ENCODE assay signal across 1 cellular context in the genomic region with DNA sequence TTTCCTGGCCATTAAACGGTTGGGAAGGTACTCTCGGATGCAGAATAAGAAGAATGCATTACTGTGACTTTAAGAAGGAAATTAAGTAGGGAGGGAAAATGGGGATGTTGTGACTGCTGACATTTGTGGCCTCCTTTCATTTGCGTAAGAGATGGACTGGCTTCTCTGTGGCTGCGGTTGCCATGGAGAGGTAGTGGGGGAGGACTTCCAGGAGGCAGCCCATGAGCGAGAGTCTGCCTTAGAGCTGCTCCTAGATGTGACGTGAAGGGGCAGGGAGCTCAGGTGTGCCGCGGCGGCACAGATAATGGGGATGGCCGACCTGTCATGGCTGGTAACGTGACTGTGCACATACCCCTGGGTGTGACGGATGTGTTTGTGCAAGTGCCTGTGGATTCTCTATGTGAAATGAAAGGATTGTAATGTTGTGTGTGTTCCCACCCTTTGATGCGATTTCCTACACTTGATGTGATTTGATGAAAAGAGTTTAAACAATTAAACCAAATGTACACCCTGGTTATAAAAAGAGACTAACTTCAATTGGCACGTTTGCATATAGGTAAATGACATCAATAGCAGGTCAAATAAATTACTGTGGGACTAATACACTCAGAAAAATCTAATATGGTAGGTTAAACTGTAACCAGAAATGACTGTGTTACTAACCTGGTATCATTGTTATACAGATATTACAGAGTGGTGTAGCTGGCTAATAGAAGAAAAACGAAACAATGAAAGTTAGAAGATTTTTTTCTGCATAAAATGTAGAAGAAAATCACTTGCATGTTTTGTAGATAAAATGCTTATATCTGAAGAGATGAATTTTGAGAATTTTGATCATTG.
TF ChIP-seq lines count a peak whose summit lies in the region.

No MANE protein-coding gene starts in this region.

TF ChIP-seq in GM12878, 131 proteins besides CTCF, POLR2A, EP300 and RAD21 (continues in another document):
- TF ChIP-seq MYB (IDR thresholded peaks at IDR 0.05; ENCODE audit: borderline replicate concordance, low read depth, low read length): no peak
- TF ChIP-seq KAT2A (conservative IDR thresholded peaks at IDR 0.05; ENCODE audit: control insufficient read depth, low read depth, low read length): no peak
- TF ChIP-seq SIN3A (IDR thresholded peaks at IDR 0.05; ENCODE audit: low read depth, low read length): no peak
- no peak for TF ChIP-seq HDAC6 (IDR thresholded peaks at IDR 0.05; ENCODE audit: unreplicated experiment)
- TF ChIP-seq CHD2 (IDR thresholded peaks at IDR 0.05; ENCODE audit: borderline replicate concordance, low read depth, low read length): peak; percentile 91
- TF ChIP-seq, protein P1, sequence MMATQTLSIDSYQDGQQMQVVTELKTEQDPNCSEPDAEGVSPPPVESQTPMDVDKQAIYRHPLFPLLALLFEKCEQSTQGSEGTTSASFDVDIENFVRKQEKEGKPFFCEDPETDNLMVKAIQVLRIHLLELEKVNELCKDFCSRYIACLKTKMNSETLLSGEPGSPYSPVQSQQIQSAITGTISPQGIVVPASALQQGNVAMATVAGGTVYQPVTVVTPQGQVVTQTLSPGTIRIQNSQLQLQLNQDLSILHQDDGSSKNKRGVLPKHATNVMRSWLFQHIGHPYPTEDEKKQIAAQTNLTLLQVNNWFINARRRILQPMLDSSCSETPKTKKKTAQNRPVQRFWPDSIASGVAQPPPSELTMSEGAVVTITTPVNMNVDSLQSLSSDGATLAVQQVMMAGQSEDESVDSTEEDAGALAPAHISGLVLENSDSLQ (IDR thresholded peaks at IDR 0.05): peak; percentile 89
- TF ChIP-seq KDM1A (IDR thresholded peaks at IDR 0.05; ENCODE audit: borderline replicate concordance): no peak
- TF ChIP-seq MEF2B (IDR thresholded peaks at IDR 0.05; ENCODE audit: partially characterized antibody, poor library complexity, severe bottlenecking): peak; percentile 45
- TF ChIP-seq ZNF274 (IDR thresholded peaks at IDR 0.05; ENCODE audit: insufficient read depth, insufficient read length): no peak
- TF ChIP-seq ZSCAN29 (IDR thresholded peaks at IDR 0.05): no peak
- TF ChIP-seq SUZ12 (IDR thresholded peaks at IDR 0.05; ENCODE audit: unreplicated experiment): no peak
- TF ChIP-seq CEBPB (IDR thresholded peaks at IDR 0.05; ENCODE audit: borderline replicate concordance in 1 of 2, low read depth in 2 of 2, low read length in 2 of 2): no peak
- no peak for TF ChIP-seq FOXK2 (IDR thresholded peaks at IDR 0.05)
- no peak for TF ChIP-seq ESRRA (IDR thresholded peaks at IDR 0.05; ENCODE audit: low read length)
- TF ChIP-seq EGR1 (IDR thresholded peaks at IDR 0.05; ENCODE audit: borderline replicate concordance in 1 of 2, low read depth in 2 of 2, low read length in 2 of 2): no peak
- peak; percentile 94 for TF ChIP-seq BMI1 (IDR thresholded peaks at IDR 0.05; ENCODE audit: borderline replicate concordance)
- TF ChIP-seq, protein P2, sequence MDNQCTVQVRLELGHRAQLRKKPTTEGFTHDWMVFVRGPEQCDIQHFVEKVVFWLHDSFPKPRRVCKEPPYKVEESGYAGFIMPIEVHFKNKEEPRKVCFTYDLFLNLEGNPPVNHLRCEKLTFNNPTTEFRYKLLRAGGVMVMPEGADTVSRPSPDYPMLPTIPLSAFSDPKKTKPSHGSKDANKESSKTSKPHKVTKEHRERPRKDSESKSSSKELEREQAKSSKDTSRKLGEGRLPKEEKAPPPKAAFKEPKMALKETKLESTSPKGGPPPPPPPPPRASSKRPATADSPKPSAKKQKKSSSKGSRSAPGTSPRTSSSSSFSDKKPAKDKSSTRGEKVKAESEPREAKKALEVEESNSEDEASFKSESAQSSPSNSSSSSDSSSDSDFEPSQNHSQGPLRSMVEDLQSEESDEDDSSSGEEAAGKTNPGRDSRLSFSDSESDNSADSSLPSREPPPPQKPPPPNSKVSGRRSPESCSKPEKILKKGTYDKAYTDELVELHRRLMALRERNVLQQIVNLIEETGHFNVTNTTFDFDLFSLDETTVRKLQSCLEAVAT (IDR thresholded peaks at IDR 0.05): peak; percentile 71; the same call in 1 of the 2 replicates
- no peak for TF ChIP-seq TARDBP (IDR thresholded peaks at IDR 0.05; ENCODE audit: borderline replicate concordance)
- peak; percentile 54 for TF ChIP-seq NR2F1 (conservative IDR thresholded peaks at IDR 0.05)
- TF ChIP-seq ZNF622 (IDR thresholded peaks at IDR 0.05): no peak
- TF ChIP-seq ZZZ3 (IDR thresholded peaks at IDR 0.05; ENCODE audit: control insufficient read depth, insufficient read length, low read depth): no peak
- TF ChIP-seq KLF5 (IDR thresholded peaks at IDR 0.05; ENCODE audit: partially characterized antibody): no peak
- TF ChIP-seq, protein P3, sequence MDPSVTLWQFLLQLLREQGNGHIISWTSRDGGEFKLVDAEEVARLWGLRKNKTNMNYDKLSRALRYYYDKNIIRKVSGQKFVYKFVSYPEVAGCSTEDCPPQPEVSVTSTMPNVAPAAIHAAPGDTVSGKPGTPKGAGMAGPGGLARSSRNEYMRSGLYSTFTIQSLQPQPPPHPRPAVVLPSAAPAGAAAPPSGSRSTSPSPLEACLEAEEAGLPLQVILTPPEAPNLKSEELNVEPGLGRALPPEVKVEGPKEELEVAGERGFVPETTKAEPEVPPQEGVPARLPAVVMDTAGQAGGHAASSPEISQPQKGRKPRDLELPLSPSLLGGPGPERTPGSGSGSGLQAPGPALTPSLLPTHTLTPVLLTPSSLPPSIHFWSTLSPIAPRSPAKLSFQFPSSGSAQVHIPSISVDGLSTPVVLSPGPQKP (IDR thresholded peaks at IDR 0.05; ENCODE audit: low read depth, low read length): no peak
- TF ChIP-seq FOS (IDR thresholded peaks at IDR 0.05; ENCODE audit: borderline replicate concordance, extremely low read depth, insufficient read length): no peak
- TF ChIP-seq GATAD2B (conservative IDR thresholded peaks at IDR 0.05; ENCODE audit: low read depth): peak; percentile 81; the same call in 1 of the 2 replicates
- TF ChIP-seq, protein P4, sequence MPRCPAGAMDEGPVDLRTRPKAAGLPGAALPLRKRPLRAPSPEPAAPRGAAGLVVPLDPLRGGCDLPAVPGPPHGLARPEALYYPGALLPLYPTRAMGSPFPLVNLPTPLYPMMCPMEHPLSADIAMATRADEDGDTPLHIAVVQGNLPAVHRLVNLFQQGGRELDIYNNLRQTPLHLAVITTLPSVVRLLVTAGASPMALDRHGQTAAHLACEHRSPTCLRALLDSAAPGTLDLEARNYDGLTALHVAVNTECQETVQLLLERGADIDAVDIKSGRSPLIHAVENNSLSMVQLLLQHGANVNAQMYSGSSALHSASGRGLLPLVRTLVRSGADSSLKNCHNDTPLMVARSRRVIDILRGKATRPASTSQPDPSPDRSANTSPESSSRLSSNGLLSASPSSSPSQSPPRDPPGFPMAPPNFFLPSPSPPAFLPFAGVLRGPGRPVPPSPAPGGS (IDR thresholded peaks at IDR 0.05; ENCODE audit: borderline replicate concordance, insufficient read depth, low read depth, low read length, poor library complexity, severe bottlenecking): no peak
- TF ChIP-seq, protein P5, sequence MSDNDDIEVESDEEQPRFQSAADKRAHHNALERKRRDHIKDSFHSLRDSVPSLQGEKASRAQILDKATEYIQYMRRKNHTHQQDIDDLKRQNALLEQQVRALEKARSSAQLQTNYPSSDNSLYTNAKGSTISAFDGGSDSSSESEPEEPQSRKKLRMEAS (IDR thresholded peaks at IDR 0.05; ENCODE audit: low read depth, low read length): 0 out of 2 replicates have a peak, but pooled peaks have one; percentile 19
- TF ChIP-seq PAX5 (IDR thresholded peaks at IDR 0.05; ENCODE audit: borderline replicate concordance, low read depth, low read length): peak; percentile 83; the same call in 1 of the 2 replicates
- no peak for TF ChIP-seq CBX3 (IDR thresholded peaks at IDR 0.05; ENCODE audit: borderline replicate concordance, low read depth)
- 0 out of 2 replicates have a peak, but pooled peaks have one; percentile 18 for TF ChIP-seq NFIC (IDR thresholded peaks at IDR 0.05; ENCODE audit: low read depth, low read length)
- peak; percentile 80; the same call in 1 of the 2 replicates for TF ChIP-seq MTA2 (IDR thresholded peaks at IDR 0.05; ENCODE audit: low read depth)
- TF ChIP-seq ZNF24 (IDR thresholded peaks at IDR 0.05): 0 out of 2 replicates have a peak, but pooled peaks have one; percentile 15
- TF ChIP-seq CBX5 (IDR thresholded peaks at IDR 0.05; ENCODE audit: low read depth): no peak
- TF ChIP-seq, protein P6, sequence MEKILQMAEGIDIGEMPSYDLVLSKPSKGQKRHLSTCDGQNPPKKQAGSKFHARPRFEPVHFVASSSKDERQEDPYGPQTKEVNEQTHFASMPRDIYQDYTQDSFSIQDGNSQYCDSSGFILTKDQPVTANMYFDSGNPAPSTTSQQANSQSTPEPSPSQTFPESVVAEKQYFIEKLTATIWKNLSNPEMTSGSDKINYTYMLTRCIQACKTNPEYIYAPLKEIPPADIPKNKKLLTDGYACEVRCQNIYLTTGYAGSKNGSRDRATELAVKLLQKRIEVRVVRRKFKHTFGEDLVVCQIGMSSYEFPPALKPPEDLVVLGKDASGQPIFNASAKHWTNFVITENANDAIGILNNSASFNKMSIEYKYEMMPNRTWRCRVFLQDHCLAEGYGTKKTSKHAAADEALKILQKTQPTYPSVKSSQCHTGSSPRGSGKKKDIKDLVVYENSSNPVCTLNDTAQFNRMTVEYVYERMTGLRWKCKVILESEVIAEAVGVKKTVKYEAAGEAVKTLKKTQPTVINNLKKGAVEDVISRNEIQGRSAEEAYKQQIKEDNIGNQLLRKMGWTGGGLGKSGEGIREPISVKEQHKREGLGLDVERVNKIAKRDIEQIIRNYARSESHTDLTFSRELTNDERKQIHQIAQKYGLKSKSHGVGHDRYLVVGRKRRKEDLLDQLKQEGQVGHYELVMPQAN (conservative IDR thresholded peaks at IDR 0.05): peak; percentile 57; the same call in 1 of the 2 replicates
- no peak for TF ChIP-seq TCF7 (IDR thresholded peaks at IDR 0.05; ENCODE audit: borderline replicate concordance)
- TF ChIP-seq IKZF2 (IDR thresholded peaks at IDR 0.05): peak; percentile 84 to 87
- TF ChIP-seq ETV6 (conservative IDR thresholded peaks at IDR 0.05 in 1 of 2, IDR thresholded peaks at IDR 0.05 in 1 of 2; ENCODE audit: borderline replicate concordance in 1 of 2, low read depth in 1 of 2): no peak
- peak; percentile 69 for TF ChIP-seq RELA (IDR thresholded peaks at IDR 0.05; ENCODE audit: borderline replicate concordance, partially characterized antibody)
- TF ChIP-seq, protein P7, sequence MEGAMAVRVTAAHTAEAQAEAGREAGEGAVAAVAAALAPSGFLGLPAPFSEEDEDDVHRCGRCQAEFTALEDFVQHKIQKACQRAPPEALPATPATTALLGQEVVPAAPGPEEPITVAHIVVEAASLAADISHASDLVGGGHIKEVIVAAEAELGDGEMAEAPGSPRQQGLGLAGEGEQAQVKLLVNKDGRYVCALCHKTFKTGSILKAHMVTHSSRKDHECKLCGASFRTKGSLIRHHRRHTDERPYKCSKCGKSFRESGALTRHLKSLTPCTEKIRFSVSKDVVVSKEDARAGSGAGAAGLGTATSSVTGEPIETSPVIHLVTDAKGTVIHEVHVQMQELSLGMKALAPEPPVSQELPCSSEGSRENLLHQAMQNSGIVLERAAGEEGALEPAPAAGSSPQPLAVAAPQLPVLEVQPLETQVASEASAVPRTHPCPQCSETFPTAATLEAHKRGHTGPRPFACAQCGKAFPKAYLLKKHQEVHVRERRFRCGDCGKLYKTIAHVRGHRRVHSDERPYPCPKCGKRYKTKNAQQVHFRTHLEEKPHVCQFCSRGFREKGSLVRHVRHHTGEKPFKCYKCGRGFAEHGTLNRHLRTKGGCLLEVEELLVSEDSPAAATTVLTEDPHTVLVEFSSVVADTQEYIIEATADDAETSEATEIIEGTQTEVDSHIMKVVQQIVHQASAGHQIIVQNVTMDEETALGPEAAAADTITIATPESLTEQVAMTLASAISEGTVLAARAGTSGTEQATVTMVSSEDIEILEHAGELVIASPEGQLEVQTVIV (IDR thresholded peaks at IDR 0.05; ENCODE audit: borderline replicate concordance, partially characterized antibody): no peak
- TF ChIP-seq NFXL1 (IDR thresholded peaks at IDR 0.05; ENCODE audit: borderline replicate concordance): no peak
- TF ChIP-seq BHLHE40 (IDR thresholded peaks at IDR 0.05; ENCODE audit: borderline replicate concordance in 1 of 2, low read depth in 2 of 2, low read length in 1 of 2): peak; percentile 89 to 93
- TF ChIP-seq RAD51 (IDR thresholded peaks at IDR 0.05): peak; percentile 46; the same call in 1 of the 2 replicates
- TF ChIP-seq TBL1XR1 (IDR thresholded peaks at IDR 0.05; ENCODE audit: low read depth, low read length): peak; percentile 88
- no peak for TF ChIP-seq CHD4 (IDR thresholded peaks at IDR 0.05)
- TF ChIP-seq, protein P8, sequence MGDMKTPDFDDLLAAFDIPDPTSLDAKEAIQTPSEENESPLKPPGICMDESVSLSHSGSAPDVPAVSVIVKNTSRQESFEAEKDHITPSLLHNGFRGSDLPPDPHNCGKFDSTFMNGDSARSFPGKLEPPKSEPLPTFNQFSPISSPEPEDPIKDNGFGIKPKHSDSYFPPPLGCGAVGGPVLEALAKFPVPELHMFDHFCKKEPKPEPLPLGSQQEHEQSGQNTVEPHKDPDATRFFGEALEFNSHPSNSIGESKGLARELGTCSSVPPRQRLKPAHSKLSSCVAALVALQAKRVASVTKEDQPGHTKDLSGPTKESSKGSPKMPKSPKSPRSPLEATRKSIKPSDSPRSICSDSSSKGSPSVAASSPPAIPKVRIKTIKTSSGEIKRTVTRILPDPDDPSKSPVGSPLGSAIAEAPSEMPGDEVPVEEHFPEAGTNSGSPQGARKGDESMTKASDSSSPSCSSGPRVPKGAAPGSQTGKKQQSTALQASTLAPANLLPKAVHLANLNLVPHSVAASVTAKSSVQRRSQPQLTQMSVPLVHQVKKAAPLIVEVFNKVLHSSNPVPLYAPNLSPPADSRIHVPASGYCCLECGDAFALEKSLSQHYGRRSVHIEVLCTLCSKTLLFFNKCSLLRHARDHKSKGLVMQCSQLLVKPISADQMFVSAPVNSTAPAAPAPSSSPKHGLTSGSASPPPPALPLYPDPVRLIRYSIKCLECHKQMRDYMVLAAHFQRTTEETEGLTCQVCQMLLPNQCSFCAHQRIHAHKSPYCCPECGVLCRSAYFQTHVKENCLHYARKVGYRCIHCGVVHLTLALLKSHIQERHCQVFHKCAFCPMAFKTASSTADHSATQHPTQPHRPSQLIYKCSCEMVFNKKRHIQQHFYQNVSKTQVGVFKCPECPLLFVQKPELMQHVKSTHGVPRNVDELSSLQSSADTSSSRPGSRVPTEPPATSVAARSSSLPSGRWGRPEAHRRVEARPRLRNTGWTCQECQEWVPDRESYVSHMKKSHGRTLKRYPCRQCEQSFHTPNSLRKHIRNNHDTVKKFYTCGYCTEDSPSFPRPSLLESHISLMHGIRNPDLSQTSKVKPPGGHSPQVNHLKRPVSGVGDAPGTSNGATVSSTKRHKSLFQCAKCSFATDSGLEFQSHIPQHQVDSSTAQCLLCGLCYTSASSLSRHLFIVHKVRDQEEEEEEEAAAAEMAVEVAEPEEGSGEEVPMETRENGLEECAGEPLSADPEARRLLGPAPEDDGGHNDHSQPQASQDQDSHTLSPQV (IDR thresholded peaks at IDR 0.05): no peak
- TF ChIP-seq MTA3 (IDR thresholded peaks at IDR 0.05; ENCODE audit: borderline replicate concordance, low read length): no peak
- peak; percentile 88; the same call in 1 of the 2 replicates for TF ChIP-seq NBN (IDR thresholded peaks at IDR 0.05)
- no peak for TF ChIP-seq EZH2 (IDR thresholded peaks at IDR 0.05; ENCODE audit: borderline replicate concordance, control insufficient read depth, low read depth, low read length)
- TF ChIP-seq SPI1 (IDR thresholded peaks at IDR 0.05; ENCODE audit: borderline replicate concordance, insufficient read depth, low read depth, low read length): no peak
